1 cellular context compared by ENCODE assay signal in genomic region chr20:37265152-37265551, GRCh38.
TF ChIP-seq lines count a peak whose summit lies in the region.

No MANE protein-coding gene starts in this region.

TF ChIP-seq in H1, 55 proteins besides CTCF, POLR2A, EP300 and RAD21:
- TF ChIP-seq YY1 (IDR thresholded peaks at IDR 0.05; ENCODE audit: low read depth, low read length) = no peak
- TF ChIP-seq CBX5 (IDR thresholded peaks at IDR 0.05; ENCODE audit: low read depth, low read length) = no peak
- TF ChIP-seq HDAC6 (IDR thresholded peaks at IDR 0.05; ENCODE audit: low read depth, low read length) = no peak
- TF ChIP-seq ATF3 (IDR thresholded peaks at IDR 0.05; ENCODE audit: insufficient read depth, low read depth, low read length) = no peak
- no peak for TF ChIP-seq ZNF274 (IDR thresholded peaks at IDR 0.05; ENCODE audit: borderline replicate concordance, extremely low read depth, low read length)
- TF ChIP-seq SP2 (IDR thresholded peaks at IDR 0.05; ENCODE audit: low read length) = no peak
- no peak for TF ChIP-seq POLR2AphosphoS5 (IDR thresholded peaks at IDR 0.05; ENCODE audit: low read depth, low read length)
- TF ChIP-seq ATF2 (IDR thresholded peaks at IDR 0.05; ENCODE audit: low read length) = no peak
- no peak for TF ChIP-seq BCL11A (IDR thresholded peaks at IDR 0.05; ENCODE audit: low read depth in 2 of 2, low read length in 2 of 2)
- no peak for TF ChIP-seq PHF8 (conservative IDR thresholded peaks at IDR 0.05; ENCODE audit: low read depth, low read length)
- no peak for TF ChIP-seq GTF2F1 (IDR thresholded peaks at IDR 0.05; ENCODE audit: borderline replicate concordance, low read depth, low read length)
- no peak for TF ChIP-seq RBBP5 (IDR thresholded peaks at IDR 0.05; ENCODE audit: borderline replicate concordance, low read depth, low read length)
